In the genomic region with DNA sequence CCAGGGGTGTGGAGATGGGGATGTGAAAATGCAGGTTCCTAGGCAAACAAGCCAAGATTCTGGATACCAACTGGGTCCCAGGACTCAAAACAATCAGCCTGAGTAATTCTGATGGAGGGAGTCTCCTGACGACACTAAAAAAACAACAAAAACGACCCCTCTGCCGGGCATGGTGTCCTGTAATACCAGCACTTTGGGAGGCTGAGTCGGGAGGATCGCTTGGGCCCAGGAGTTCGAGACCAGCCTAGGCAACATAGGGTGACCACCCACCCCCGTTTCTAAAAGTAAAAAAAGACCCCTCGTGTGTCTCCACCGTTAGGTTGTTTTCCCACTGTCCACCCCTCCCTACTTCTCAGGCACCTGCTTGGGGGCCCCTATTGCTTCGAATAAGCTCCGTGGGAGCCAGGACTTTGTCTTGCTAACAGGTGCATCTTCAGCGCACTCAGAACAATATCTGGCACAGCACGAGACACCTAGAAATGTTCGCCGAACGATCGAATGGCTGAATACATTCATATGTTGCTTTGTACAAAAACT, we compare ENCODE assay signal across 8 cellular contexts. TPM values are rescaled to one million over a fixed set of nuclear protein-coding genes. Genes with fewer than 3 reads are reported as not detected.
DNase-seq lines count a peak whose midpoint lies in the region; ATAC-seq, FAIRE-seq and TF ChIP-seq lines count a peak whose summit lies in the region.

No MANE protein-coding gene starts in this region.

- peak overlapping the region; percentile 96 for H3K27ac ChIP-seq in 22Rv1
- peak overlapping the region; percentile 98 for H3K27ac ChIP-seq in HUES64 (ENCODE audit: low read depth, low read length)
- H3K27ac ChIP-seq in K562 (ENCODE audit: extremely low read depth, low read depth, low read length): peak overlapping the region; percentile 93

- H3K4me1 Mint-ChIP-seq in mesothelial cell of epicardium: peaks cover 21% of the 10 kb centered on the region

- no peak for ATAC-seq in K562
- no peak for ATAC-seq in left lobe of liver
- no peak for ATAC-seq in GM21367 (IDR thresholded peaks at IDR 0.05; ENCODE audit: unreplicated experiment)

- peak overlapping the region; percentile 99 for H2AFZ ChIP-seq in K562 (ENCODE audit: low read depth, low read length)

- H3K27me3 ChIP-seq in HUES64 (ENCODE audit: insufficient read depth, low read length) (no peaks in the 10 kb centered on the region), K562 (ENCODE audit: control insufficient read depth in 2 of 2, insufficient read depth in 2 of 2, low read length in 2 of 2) (no peaks in the 10 kb centered on the region)

- no peaks in the 10 kb centered on the region for H3K27me3 Mint-ChIP-seq in mesothelial cell of epicardium (ENCODE audit: low read depth)

- peaks cover 22% of the 10 kb centered on the region for H3K36me3 Mint-ChIP-seq in mesothelial cell of epicardium

- peak overlapping the region; percentile 80 for H3K4me3 ChIP-seq in HUES64 (ENCODE audit: low read length)
- peak overlapping the region; percentile 78 for H3K4me3 ChIP-seq in K562

- in situ Hi-C loops in K562 (cut with MboI): no loop called here

- DNase-seq in K562 (ENCODE audit: extremely low read depth in 1 of 4, low spot score in 3 of 4) (peak in 1 of 4 experiments; percentile 43), mesothelial cell of epicardium (ENCODE audit: low spot score in 2 of 2, unreplicated experiment in 2 of 2) (no peak), left lobe of liver (ENCODE audit: low spot score) (no peak), germinal center (ENCODE audit: low spot score) (no peak), D341Med (ENCODE audit: low spot score) (no peak)

- no TSS peak for BruUV-seq in K562 (replicated peaks; lab: Mats Ljungman, UMichigan)

- peak overlapping the region; percentile 99 for H3K9ac ChIP-seq in HUES64 (ENCODE audit: low read depth, low read length)
- peak overlapping the region; percentile 96 to 100 for H3K9ac ChIP-seq in K562 (ENCODE audit: insufficient read depth in 1 of 2, low read depth in 2 of 2, low read length in 2 of 2)

- no peaks in the 10 kb centered on the region for H3K9me3 Mint-ChIP-seq in mesothelial cell of epicardium

- no peak for FAIRE-seq in K562 (lab: Jason Lieb, UNC)

- peaks cover 21% of the 10 kb centered on the region for H3K36me3 ChIP-seq in HUES64 (ENCODE audit: insufficient read depth, low read length)
- H3K36me3 ChIP-seq in K562 (ENCODE audit: control insufficient read depth, insufficient read depth, low read length): peaks cover 33% of the 10 kb centered on the region

- H3K9me3 ChIP-seq in HUES64 (ENCODE audit: insufficient read depth, low read depth, low read length): no peaks in the 10 kb centered on the region
- no peaks in the 10 kb centered on the region for H3K9me3 ChIP-seq in K562 (replicated peaks; ENCODE audit: control insufficient read depth, insufficient read depth, low read depth, low read length)

- peaks cover 8% of the 10 kb centered on the region for H3K4me1 ChIP-seq in HUES64 (ENCODE audit: insufficient read depth, low read length)
- peaks cover 18 to 26% of the 10 kb centered on the region in 2 experiments; a peak in 4 of 5 replicates for H3K4me1 ChIP-seq in K562 (replicated peaks in 1 of 2; ENCODE audit: control insufficient read depth in 2 of 2, insufficient read depth in 2 of 2, low read length in 2 of 2)

- peak overlapping the region; percentile 96 for H3K27ac Mint-ChIP-seq in mesothelial cell of epicardium

- H3K4me2 ChIP-seq in K562 (ENCODE audit: insufficient read depth, low read length): peak overlapping the region; percentile 94

- TF ChIP-seq CTCF in 22Rv1 (IDR thresholded peaks at IDR 0.05) (no peak), K562 (IDR thresholded peaks at IDR 0.05 in 2 of 3, conservative IDR thresholded peaks at IDR 0.05 in 1 of 3; ENCODE audit: insufficient read depth in 2 of 3, low read depth in 1 of 3, low read length in 3 of 3) (no peak), mesothelial cell of epicardium (IDR thresholded peaks at IDR 0.05; ENCODE audit: unreplicated experiment) (no peak)

- no peak for TF ChIP-seq POLR2A in K562 (conservative IDR thresholded peaks at IDR 0.05)

- peaks cover 10% of the 10 kb centered on the region; the same call in 1 of the 2 replicates for H4K20me1 ChIP-seq in K562 (replicated peaks; ENCODE audit: control insufficient read depth, insufficient read depth, low read length)

- no peaks in the 10 kb centered on the region for H3K9me1 ChIP-seq in K562 (ENCODE audit: control insufficient read depth, insufficient read depth, low read length)

- intact Hi-C loops in K562 (cut with micrococcal nuclease): loop anchor here (5.0 kb wide), 1 partner anchor 118 kb away; no protein-coding TSS in a partner anchor

- 16% methylated on average over 17 of the region's 17 CpGs for WGBS in HUES64
- 4% methylated on average over 17 of the region's 17 CpGs for WGBS in K562 (ENCODE audit: insufficient coverage, low coverage, missing lambda C conversion rate)

- POLR2A ChIA-PET in K562 (lab: Yijun Ruan, JAX): interaction anchor here (0.7 to 3.9 kb wide), 9 partner anchors 12 to 386 kb away, joined by 3 to 34 read pairs (median 3); a partner anchor contains a TSS

- no peak for TF ChIP-seq EP300 in K562 (IDR thresholded peaks at IDR 0.05; ENCODE audit: low read length)

- peaks cover 62% of the 10 kb centered on the region for H3K79me2 ChIP-seq in K562 (ENCODE audit: control insufficient read depth, insufficient read depth, low read length)

- H3K4me3 Mint-ChIP-seq in mesothelial cell of epicardium: peak overlapping the region; percentile 88

- CTCF ChIA-PET in K562 (lab: Yijun Ruan, JAX; ENCODE audit: low intra/inter-chr PET ratio): interaction anchor here (1.2 to 1.6 kb wide), 2 partner anchors 139 to 220 kb away, joined by 4 to 6 read pairs; no protein-coding TSS in a partner anchor

- TF ChIP-seq RAD21 in K562 (CRISPR knock-in tag; conservative IDR thresholded peaks at IDR 0.05 in 1 of 2, IDR thresholded peaks at IDR 0.05 in 1 of 2): no peak

TF ChIP-seq in K562, 482 proteins besides CTCF, POLR2A, EP300 and RAD21 (continues in another document):
- TF ChIP-seq NR2F6 (CRISPR knock-in tag; IDR thresholded peaks at IDR 0.05): 0 out of 2 replicates have a peak, but pooled peaks have one; percentile 51
- no peak for TF ChIP-seq ZNF175 (CRISPR knock-in tag; IDR thresholded peaks at IDR 0.05; ENCODE audit: low read depth)
- TF ChIP-seq SMARCC2 (IDR thresholded peaks at IDR 0.05; ENCODE audit: low read depth): no peak
- TF ChIP-seq ZBTB17 (CRISPR knock-in tag; IDR thresholded peaks at IDR 0.05): no peak
- TF ChIP-seq, protein P1, sequence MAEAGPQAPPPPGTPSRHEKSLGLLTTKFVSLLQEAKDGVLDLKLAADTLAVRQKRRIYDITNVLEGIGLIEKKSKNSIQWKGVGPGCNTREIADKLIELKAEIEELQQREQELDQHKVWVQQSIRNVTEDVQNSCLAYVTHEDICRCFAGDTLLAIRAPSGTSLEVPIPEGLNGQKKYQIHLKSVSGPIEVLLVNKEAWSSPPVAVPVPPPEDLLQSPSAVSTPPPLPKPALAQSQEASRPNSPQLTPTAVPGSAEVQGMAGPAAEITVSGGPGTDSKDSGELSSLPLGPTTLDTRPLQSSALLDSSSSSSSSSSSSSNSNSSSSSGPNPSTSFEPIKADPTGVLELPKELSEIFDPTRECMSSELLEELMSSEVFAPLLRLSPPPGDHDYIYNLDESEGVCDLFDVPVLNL (CRISPR knock-in tag; IDR thresholded peaks at IDR 0.05; ENCODE audit: low read depth): no peak
- TF ChIP-seq BCOR (IDR thresholded peaks at IDR 0.05): peak; percentile 78
- 0 out of 2 replicates have a peak, but pooled peaks have one; percentile 5 for TF ChIP-seq ARID2 (IDR thresholded peaks at IDR 0.05)
- no peak for TF ChIP-seq ERF (CRISPR knock-in tag; IDR thresholded peaks at IDR 0.05)

RNA-seq across cellular contexts. Expression of a gene that starts 0.7 kb away (rescaled TPM):
- 13.2 TPM for polyA plus RNA-seq in HUES64 (2013, experiment 1 of 2)
- polyA plus RNA-seq in HUES64 (2013, experiment 2 of 2): 15.0 TPM
- 82.6 and 84.4 TPM in 2 replicates for total RNA-seq in K562 (2011; cell fraction: chromatin; rRNA removed; ENCODE audit: low replicate concordance)
- total RNA-seq in K562 (2011; cell fraction: nucleolus; rRNA removed): 37.0 and 42.8 TPM in 2 replicates
- 60.8 and 84.7 TPM in 2 replicates for total RNA-seq in K562 (2011; cell fraction: nucleoplasm; rRNA removed)
- total RNA-seq in K562 (2014; rRNA removed): 16.2 and 17.5 TPM in 2 replicates
- 17.8 and 18.5 TPM in 2 replicates for total RNA-seq in K562 (2014; rRNA removed; fragmentation: Illumina TruSeq; extraction: Trizol)
- 17.6 and 20.3 TPM in 2 replicates for total RNA-seq in K562 (2015; rRNA removed; fragmentation: Illumina TruSeq; extraction: Trizol)
- total RNA-seq in K562 (2021): 20.9 and 22.6 TPM in 2 replicates
- 28.8 and 29.4 TPM in 2 replicates for polyA plus RNA-seq in K562 (2011; rRNA removed)
- polyA plus RNA-seq in K562 (2011; cell fraction: cytosol; rRNA removed): 20.4 and 25.5 TPM in 2 replicates
- 31.6 and 40.0 TPM in 2 replicates for polyA plus RNA-seq in K562 (2011; cell fraction: nucleus; rRNA removed)
- polyA plus RNA-seq in K562 (2012): 13.5 and 18.1 TPM in 2 replicates
- polyA plus RNA-seq in K562 (2014; fragmentation: Illumina TruSeq; extraction: Trizol): 19.9 and 24.3 TPM in 2 replicates
- polyA plus RNA-seq in K562 (2014; fragmentation: Nextera tagmentation; extraction: Ambion mirVana): 1 to 10 TPM; 8.6 to 8.9 TPM
- 20.8 and 25.0 TPM in 2 replicates for polyA plus RNA-seq in K562 (2014; rRNA removed)
- 44.2 and 48.6 TPM in 2 replicates for polyA minus RNA-seq in K562 (2011; rRNA and poly(A)+ RNA removed)
- polyA minus RNA-seq in K562 (2011; cell fraction: cytosol; rRNA and poly(A)+ RNA removed): 16.7 and 17.8 TPM in 2 replicates
- polyA minus RNA-seq in K562 (2011; cell fraction: nucleus; rRNA and poly(A)+ RNA removed): 24.8 and 35.5 TPM in 2 replicates
- total RNA-seq in mesothelial cell of epicardium: 26.2 to 26.6 TPM (median 26.3 TPM) in 3 replicates
- 4.5 TPM for total RNA-seq in left lobe of liver
